Comparison of ENCODE assay signal across 31 cellular contexts in the genomic region with DNA sequence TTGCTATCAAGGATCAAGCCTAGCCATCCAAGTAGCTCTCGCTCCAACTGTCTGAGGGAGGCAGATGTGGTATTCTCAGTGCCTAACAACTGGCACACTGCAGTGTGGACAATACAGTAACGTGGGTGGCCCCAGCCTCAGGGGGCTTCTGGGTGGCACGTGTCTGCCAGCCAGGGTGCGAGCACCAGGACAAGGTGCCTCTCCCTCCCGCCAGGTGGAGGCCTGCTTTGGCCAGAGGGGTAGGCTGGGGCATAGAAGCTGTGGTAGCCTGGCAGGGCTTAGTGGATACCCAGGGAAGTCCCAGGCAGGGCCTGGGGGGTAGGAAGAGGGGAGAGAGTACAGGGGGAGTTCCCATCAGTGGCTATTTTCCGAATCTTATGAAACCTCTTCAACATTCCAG.
"Had no signal": no experiment of that assay in that cellular context is flagged by ENCODE, and none has a peak within 500 bp of the region (broad histone marks: within the 10 kb centered on the region; RNA-seq: fewer than 3 reads in every experiment).

No MANE protein-coding gene starts in this region.

- ATAC-seq: activated CD4-positive, CD25-positive, alpha-beta regulatory T cell treated with anti-CD3 and anti-CD28 coated beads, Interleukin-2, amount 50 U/mL, for 24 hours; esophagus mucosa; gastrocnemius medialis; T-helper 17 cell had no signal

- H3K27ac ChIP-seq: brain microvascular endothelial cell, coronary artery, dorsolateral prefrontal cortex, foreskin keratinocyte, gastrocnemius medialis, WERI-Rb-1 had no signal

- H3K36me3 ChIP-seq: brain microvascular endothelial cell, gastrocnemius medialis, WERI-Rb-1 had no signal

- H3K4me1 ChIP-seq: foreskin keratinocyte, gastrocnemius medialis had no signal

- H3K4me1 Mint-ChIP-seq: activated B cell treated with CpG ODN at 0.5 μM for 24 hours; activated CD4-positive, alpha-beta memory T cell treated with anti-CD3 and anti-CD28 coated beads, Interleukin-2, amount 10 ng/mL, durations not matched to agents 7 days and 5 days; activated naive CD4-positive, alpha-beta T cell treated with anti-CD3 and anti-CD28 coated beads, Interleukin-2, amount 10 ng/mL, durations not matched to agents 7 days and 5 days; central memory CD8-positive, alpha-beta T cell; endodermal cell had no signal

- H3K4me3 ChIP-seq: coronary artery, dorsolateral prefrontal cortex, gastrocnemius medialis had no signal

- H3K9me3 Mint-ChIP-seq: central memory CD8-positive, alpha-beta T cell had no signal

- H3K9me3 ChIP-seq: gastrocnemius medialis had no signal

- H3K36me3 Mint-ChIP-seq: activated naive CD4-positive, alpha-beta T cell treated with anti-CD3 and anti-CD28 coated beads, Interleukin-2, amount 10 ng/mL, durations not matched to agents 7 days and 5 days; activated naive CD8-positive, alpha-beta T cell had no signal

- H3K27me3 ChIP-seq: brain microvascular endothelial cell, dorsolateral prefrontal cortex, foreskin keratinocyte, gastrocnemius medialis had no signal

- H3K27me3 Mint-ChIP-seq: activated B cell treated with CpG ODN at 0.5 μM for 24 hours; activated CD4-positive, alpha-beta memory T cell treated with anti-CD3 and anti-CD28 coated beads, Interleukin-2, amount 10 ng/mL, durations not matched to agents 7 days and 5 days; activated naive CD8-positive, alpha-beta T cell; central memory CD8-positive, alpha-beta T cell; dendritic cell treated with granulocyte-macrophage colony-stimulating factor and Interleukin-4, amounts not matched to agents 40 ng/mL and 50 ng/mL, for 4 days; T-helper 17 cell had no signal

- H3K27ac Mint-ChIP-seq: activated B cell treated with CpG ODN at 0.5 μM for 24 hours; activated CD4-positive, alpha-beta memory T cell treated with anti-CD3 and anti-CD28 coated beads, Interleukin-2, amount 10 ng/mL, durations not matched to agents 7 days and 5 days; activated naive CD4-positive, alpha-beta T cell treated with anti-CD3 and anti-CD28 coated beads, Interleukin-2, amount 10 ng/mL, durations not matched to agents 7 days and 5 days; activated naive CD8-positive, alpha-beta T cell; activated T-helper 1 cell treated with anti-CD3 and anti-CD28 coated beads, Interleukin-12 subunit alpha, Interleukin-12 subunit beta, Interleukin-2, Interleukin-4 antibody, amounts not matched to agents 30 ng/mL and 10 ng/mL and 1 ng/mL, durations not matched to agents 14 hours and 24 hours and 36 hours; activated T-helper 2 cell treated with anti-CD3 and anti-CD28 coated beads, Interferon-gamma antibody, Interleukin-2, Interleukin-4, amounts not matched to agents 10 μg/mL and 5 μg/mL and 100 μg/mL, durations not matched to agents 14 hours and 24 hours and 36 hours; dendritic cell treated with granulocyte-macrophage colony-stimulating factor and Interleukin-4, amounts not matched to agents 40 ng/mL and 50 ng/mL, for 4 days; endodermal cell; T-helper 17 cell; T-helper 2 cell treated with Interferon-gamma antibody and Interleukin-4, amounts not matched to agents 5 μg/mL and 100 μg/mL, for 36 hours had no signal

- DNase-seq: activated B cell treated with CpG ODN at 0.5 μM for 24 hours; activated CD4-positive, alpha-beta memory T cell treated with anti-CD3 and anti-CD28 coated beads, Interleukin-2, amount 10 ng/mL, durations not matched to agents 7 days and 5 days; activated CD4-positive, alpha-beta T cell treated with anti-CD3 and anti-CD28 coated beads for 48 hours; activated CD4-positive, alpha-beta T cell treated with anti-CD3 and anti-CD28 coated beads, Interleukin-2, amount 50 U/mL, for 4 hours; activated CD8-positive, alpha-beta memory T cell treated with anti-CD3 and anti-CD28 coated beads, Interleukin-2, amount 50 U/mL, for 4 hours; activated effector memory CD4-positive, alpha-beta T cell treated with anti-CD3 and anti-CD28 coated beads, Interleukin-2, amount 50 U/mL, for 16 hours; activated naive CD4-positive, alpha-beta T cell treated with anti-CD3 and anti-CD28 coated beads, Interleukin-2, amount 10 ng/mL, durations not matched to agents 7 days and 5 days; activated T-cell treated with anti-CD3 and anti-CD28 coated beads, Interleukin-2, amount 50 U/mL, for 1 hour; activated T-cell treated with anti-CD3 and anti-CD28 coated beads, Interleukin-2, amount 50 U/mL, for 48 hours; amniotic stem cell; anterior cingulate cortex; brain microvascular endothelial cell; dorsolateral prefrontal cortex; effector memory CD4-positive, alpha-beta T cell; endodermal cell; foreskin keratinocyte; gastrocnemius medialis; glutamatergic neuron; T-helper 1 cell; T-helper 17 cell; T1000; WERI-Rb-1 had no signal

- H3K4me3 Mint-ChIP-seq: activated B cell treated with CpG ODN at 0.5 μM for 24 hours; activated CD4-positive, alpha-beta memory T cell treated with anti-CD3 and anti-CD28 coated beads, Interleukin-2, amount 10 ng/mL, durations not matched to agents 7 days and 5 days; activated naive CD4-positive, alpha-beta T cell treated with anti-CD3 and anti-CD28 coated beads, Interleukin-2, amount 10 ng/mL, durations not matched to agents 7 days and 5 days; activated naive CD8-positive, alpha-beta T cell; activated T-helper 1 cell treated with anti-CD3 and anti-CD28 coated beads, Interleukin-12 subunit alpha, Interleukin-12 subunit beta, Interleukin-2, Interleukin-4 antibody, amounts not matched to agents 30 ng/mL and 10 ng/mL and 1 ng/mL, durations not matched to agents 14 hours and 24 hours and 36 hours; central memory CD8-positive, alpha-beta T cell; dendritic cell treated with granulocyte-macrophage colony-stimulating factor and Interleukin-4, amounts not matched to agents 40 ng/mL and 50 ng/mL, for 4 days; endodermal cell; T-helper 17 cell; T-helper 2 cell treated with Interferon-gamma antibody and Interleukin-4, amounts not matched to agents 5 μg/mL and 100 μg/mL, for 36 hours had no signal
